19 cellular contexts compared by ENCODE assay signal in the genomic region with DNA sequence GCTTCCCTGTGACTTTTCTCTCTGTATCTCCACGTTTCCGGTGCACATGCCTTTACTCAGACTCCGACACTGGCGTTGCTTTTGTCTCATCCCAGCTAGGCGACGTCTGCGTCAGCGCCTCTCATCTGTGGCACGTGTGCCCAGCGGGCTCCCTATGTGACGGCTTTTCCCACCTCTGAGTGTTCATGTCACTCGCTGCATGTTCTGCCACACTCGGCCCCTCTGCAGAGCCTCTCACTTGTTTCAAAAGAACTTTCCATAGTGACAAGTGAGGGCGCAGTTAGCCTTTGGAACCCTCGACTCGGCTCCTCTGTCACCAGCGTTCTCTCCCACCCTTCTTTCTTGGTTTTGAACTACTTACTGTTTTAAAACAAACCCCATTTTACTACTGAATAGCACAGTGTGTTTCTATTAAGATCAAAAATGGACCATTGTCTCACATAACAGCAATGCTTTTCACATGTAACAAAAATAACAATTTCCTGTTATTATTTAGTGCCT.
A peak's percentile ranks its signal among the peaks of the same experiment; 100 is the strongest.
DNase-seq lines count a peak whose midpoint lies in the region; ATAC-seq and TF ChIP-seq lines count a peak whose summit lies in the region.
"Had no signal": no experiment of that assay in that cellular context is flagged by ENCODE, and none has a peak within 500 bp of the region (broad histone marks: within the 10 kb centered on the region; RNA-seq: fewer than 3 reads in every experiment).

No MANE protein-coding gene starts in this region.

- ATAC-seq in memory B cell (ENCODE audit: low read depth) = no peak
- no peak for ATAC-seq in stimulated activated memory B cell treated with anti-CD40 and anti-IgM and Interleukin-4, amounts not matched to agents 10 μg/mL and 1 μg/mL and 100 μg/mL, for 72 hours
- no peak for ATAC-seq in SK-N-SH treated with all-trans-retinoic acid at 6 μM for 48 hours
- ATAC-seq: upper lobe of right lung had no signal

- peaks cover 42% of the 10 kb centered on the region for H3K36me3 Mint-ChIP-seq in T-helper 1 cell treated with Interleukin-12 subunit alpha and Interleukin-12 subunit beta and Interleukin-4 antibody, amounts not matched to agents 30 μg/mL and 1 μg/mL, for 36 hours (ENCODE audit: low read depth)
- peaks cover 29% of the 10 kb centered on the region for H3K36me3 Mint-ChIP-seq in memory B cell
- peaks cover 79% of the 10 kb centered on the region for H3K36me3 Mint-ChIP-seq in stimulated activated memory B cell treated with anti-CD40 and anti-IgM and Interleukin-4, amounts not matched to agents 10 μg/mL and 1 μg/mL and 100 μg/mL, for 72 hours

- peaks cover 18% of the 10 kb centered on the region for H3K4me1 Mint-ChIP-seq in T-helper 1 cell treated with Interleukin-12 subunit alpha and Interleukin-12 subunit beta and Interleukin-4 antibody, amounts not matched to agents 30 μg/mL and 1 μg/mL, for 36 hours (ENCODE audit: low read depth)
- H3K4me1 Mint-ChIP-seq in memory B cell = peaks cover 27% of the 10 kb centered on the region
- H3K4me1 Mint-ChIP-seq in stimulated activated memory B cell treated with anti-CD40 and anti-IgM and Interleukin-4, amounts not matched to agents 10 μg/mL and 1 μg/mL and 100 μg/mL, for 72 hours = peaks cover 56% of the 10 kb centered on the region

- H3K27ac Mint-ChIP-seq in T-helper 1 cell treated with Interleukin-12 subunit alpha and Interleukin-12 subunit beta and Interleukin-4 antibody, amounts not matched to agents 30 μg/mL and 1 μg/mL, for 36 hours = peak overlapping the region; percentile 39
- peak overlapping the region; percentile 76 for H3K27ac Mint-ChIP-seq in memory B cell
- H3K27ac Mint-ChIP-seq in stimulated activated memory B cell treated with anti-CD40 and anti-IgM and Interleukin-4, amounts not matched to agents 10 μg/mL and 1 μg/mL and 100 μg/mL, for 72 hours = peak overlapping the region; percentile 99

- H3K27ac ChIP-seq in caudate nucleus (ENCODE audit: low read depth, low read length) = peak overlapping the region; percentile 82
- H3K27ac ChIP-seq: 22Rv1; BLaER1 treated with 17β-estradiol and CSF1 and Interleukin-3, amounts not matched to agents 10 nM and 100 nM; SJSA1; upper lobe of right lung had no signal

- H3K9me3 Mint-ChIP-seq in T-helper 1 cell treated with Interleukin-12 subunit alpha and Interleukin-12 subunit beta and Interleukin-4 antibody, amounts not matched to agents 30 μg/mL and 1 μg/mL, for 36 hours = no peaks in the 10 kb centered on the region
- no peaks in the 10 kb centered on the region for H3K9me3 Mint-ChIP-seq in memory B cell
- H3K9me3 Mint-ChIP-seq in stimulated activated memory B cell treated with anti-CD40 and anti-IgM and Interleukin-4, amounts not matched to agents 10 μg/mL and 1 μg/mL and 100 μg/mL, for 72 hours = peaks cover 2% of the 10 kb centered on the region

- H3K27me3 Mint-ChIP-seq in T-helper 1 cell treated with Interleukin-12 subunit alpha and Interleukin-12 subunit beta and Interleukin-4 antibody, amounts not matched to agents 30 μg/mL and 1 μg/mL, for 36 hours (ENCODE audit: low read depth) = no peaks in the 10 kb centered on the region
- no peaks in the 10 kb centered on the region for H3K27me3 Mint-ChIP-seq in memory B cell
- H3K27me3 Mint-ChIP-seq in stimulated activated memory B cell treated with anti-CD40 and anti-IgM and Interleukin-4, amounts not matched to agents 10 μg/mL and 1 μg/mL and 100 μg/mL, for 72 hours = no peaks in the 10 kb centered on the region

- no peak overlapping the region for H3K4me3 Mint-ChIP-seq in T-helper 1 cell treated with Interleukin-12 subunit alpha and Interleukin-12 subunit beta and Interleukin-4 antibody, amounts not matched to agents 30 μg/mL and 1 μg/mL, for 36 hours
- H3K4me3 Mint-ChIP-seq in memory B cell = no peak overlapping the region
- H3K4me3 Mint-ChIP-seq in stimulated activated memory B cell treated with anti-CD40 and anti-IgM and Interleukin-4, amounts not matched to agents 10 μg/mL and 1 μg/mL and 100 μg/mL, for 72 hours = peak overlapping the region; percentile 8

- DNase-seq in T-helper 1 cell (no peak), caudate nucleus (lab: John Stamatoyannopoulos, UW) (peak in 29 of 61 donors; percentile 7 to 72 (median 35)), memory B cell (ENCODE audit: low spot score in 2 of 2) (no peak), mesenteric fat pad (ENCODE audit: low spot score) (no peak), NCI-H524 treated with DMSO at 0.1 percent for 48 hours (lab: John Stamatoyannopoulos, UW) (no peak)
- DNase-seq: activated CD4-positive, alpha-beta T cell treated with anti-CD3 and anti-CD28 coated beads, Interleukin-2, amount 50 U/mL, for 48 hours; activated effector memory CD4-positive, alpha-beta T cell treated with Interleukin-2 at 50 U/mL for 16 hours; cortex of kidney; IMR-90; mammary epithelial cell; NCI-H526 treated with DMSO at 0.1 percent for 48 hours; occipital lobe; upper lobe of right lung had no signal

TF ChIP-seq in SK-N-SH treated with all-trans-retinoic acid at 6 μM for 48 hours, 23 proteins besides CTCF, POLR2A, EP300 and RAD21 (continues in another document):
- TF ChIP-seq ZFP30 (CRISPR knock-in tag; IDR thresholded peaks at IDR 0.05) (no peak), CSDC2 (CRISPR knock-in tag; IDR thresholded peaks at IDR 0.05) (no peak), ZFP3 (CRISPR knock-in tag; IDR thresholded peaks at IDR 0.05) (no peak), ESRRG (CRISPR knock-in tag; IDR thresholded peaks at IDR 0.05) (no peak), OSR1 (CRISPR knock-in tag; IDR thresholded peaks at IDR 0.05) (no peak), BACH2 (CRISPR knock-in tag; IDR thresholded peaks at IDR 0.05; ENCODE audit: borderline replicate concordance) (no peak), ARNTL (CRISPR knock-in tag; IDR thresholded peaks at IDR 0.05; ENCODE audit: borderline replicate concordance, low read depth) (no peak), ISL1 (CRISPR knock-in tag; IDR thresholded peaks at IDR 0.05) (no peak), RARB (CRISPR knock-in tag; IDR thresholded peaks at IDR 0.05) (no peak), ZNF565 (CRISPR knock-in tag; conservative IDR thresholded peaks at IDR 0.05; ENCODE audit: low read depth) (no peak), TCF4 (CRISPR knock-in tag; IDR thresholded peaks at IDR 0.05; ENCODE audit: borderline replicate concordance) (no peak)
- TF ChIP-seq, protein P1, sequence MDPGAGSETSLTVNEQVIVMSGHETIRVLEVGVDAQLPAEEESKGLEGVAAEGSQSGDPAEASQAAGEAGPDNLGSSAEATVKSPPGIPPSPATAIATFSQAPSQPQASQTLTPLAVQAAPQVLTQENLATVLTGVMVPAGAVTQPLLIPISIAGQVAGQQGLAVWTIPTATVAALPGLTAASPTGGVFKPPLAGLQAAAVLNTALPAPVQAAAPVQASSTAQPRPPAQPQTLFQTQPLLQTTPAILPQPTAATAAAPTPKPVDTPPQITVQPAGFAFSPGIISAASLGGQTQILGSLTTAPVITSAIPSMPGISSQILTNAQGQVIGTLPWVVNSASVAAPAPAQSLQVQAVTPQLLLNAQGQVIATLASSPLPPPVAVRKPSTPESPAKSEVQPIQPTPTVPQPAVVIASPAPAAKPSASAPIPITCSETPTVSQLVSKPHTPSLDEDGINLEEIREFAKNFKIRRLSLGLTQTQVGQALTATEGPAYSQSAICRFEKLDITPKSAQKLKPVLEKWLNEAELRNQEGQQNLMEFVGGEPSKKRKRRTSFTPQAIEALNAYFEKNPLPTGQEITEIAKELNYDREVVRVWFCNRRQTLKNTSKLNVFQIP (CRISPR knock-in tag; IDR thresholded peaks at IDR 0.05; ENCODE audit: borderline replicate concordance, low read depth) = no peak
- TF ChIP-seq, protein P2, sequence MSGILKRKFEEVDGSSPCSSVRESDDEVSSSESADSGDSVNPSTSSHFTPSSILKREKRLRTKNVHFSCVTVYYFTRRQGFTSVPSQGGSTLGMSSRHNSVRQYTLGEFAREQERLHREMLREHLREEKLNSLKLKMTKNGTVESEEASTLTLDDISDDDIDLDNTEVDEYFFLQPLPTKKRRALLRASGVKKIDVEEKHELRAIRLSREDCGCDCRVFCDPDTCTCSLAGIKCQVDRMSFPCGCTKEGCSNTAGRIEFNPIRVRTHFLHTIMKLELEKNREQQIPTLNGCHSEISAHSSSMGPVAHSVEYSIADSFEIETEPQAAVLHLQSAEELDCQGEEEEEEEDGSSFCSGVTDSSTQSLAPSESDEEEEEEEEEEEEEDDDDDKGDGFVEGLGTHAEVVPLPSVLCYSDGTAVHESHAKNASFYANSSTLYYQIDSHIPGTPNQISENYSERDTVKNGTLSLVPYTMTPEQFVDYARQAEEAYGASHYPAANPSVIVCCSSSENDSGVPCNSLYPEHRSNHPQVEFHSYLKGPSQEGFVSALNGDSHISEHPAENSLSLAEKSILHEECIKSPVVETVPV (CRISPR knock-in tag; IDR thresholded peaks at IDR 0.05) = no peak
- TF ChIP-seq, protein P3, sequence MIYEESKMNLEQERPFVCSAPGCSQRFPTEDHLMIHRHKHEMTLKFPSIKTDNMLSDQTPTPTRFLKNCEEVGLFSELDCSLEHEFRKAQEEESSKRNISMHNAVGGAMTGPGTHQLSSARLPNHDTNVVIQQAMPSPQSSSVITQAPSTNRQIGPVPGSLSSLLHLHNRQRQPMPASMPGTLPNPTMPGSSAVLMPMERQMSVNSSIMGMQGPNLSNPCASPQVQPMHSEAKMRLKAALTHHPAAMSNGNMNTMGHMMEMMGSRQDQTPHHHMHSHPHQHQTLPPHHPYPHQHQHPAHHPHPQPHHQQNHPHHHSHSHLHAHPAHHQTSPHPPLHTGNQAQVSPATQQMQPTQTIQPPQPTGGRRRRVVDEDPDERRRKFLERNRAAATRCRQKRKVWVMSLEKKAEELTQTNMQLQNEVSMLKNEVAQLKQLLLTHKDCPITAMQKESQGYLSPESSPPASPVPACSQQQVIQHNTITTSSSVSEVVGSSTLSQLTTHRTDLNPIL (CRISPR knock-in tag; IDR thresholded peaks at IDR 0.05; ENCODE audit: low read depth) = no peak

Comparison
In these comparisons a context has a peak if more than half of its experiments do, and no peak if none do; other contexts are left out.
1. H3K27ac Mint-ChIP-seq: peak in every context shown above with its lines; median percentile 99 in stimulated activated memory B cell treated with anti-CD40 and anti-IgM and Interleukin-4, amounts not matched to agents 10 μg/mL and 1 μg/mL and 100 μg/mL, for 72 hours; 76 in memory B cell; 39 in T-helper 1 cell treated with Interleukin-12 subunit alpha and Interleukin-12 subunit beta and Interleukin-4 antibody, amounts not matched to agents 30 μg/mL and 1 μg/mL, for 36 hours.